Comparison of ENCODE assay signal across 13 cellular contexts in the genomic region with DNA sequence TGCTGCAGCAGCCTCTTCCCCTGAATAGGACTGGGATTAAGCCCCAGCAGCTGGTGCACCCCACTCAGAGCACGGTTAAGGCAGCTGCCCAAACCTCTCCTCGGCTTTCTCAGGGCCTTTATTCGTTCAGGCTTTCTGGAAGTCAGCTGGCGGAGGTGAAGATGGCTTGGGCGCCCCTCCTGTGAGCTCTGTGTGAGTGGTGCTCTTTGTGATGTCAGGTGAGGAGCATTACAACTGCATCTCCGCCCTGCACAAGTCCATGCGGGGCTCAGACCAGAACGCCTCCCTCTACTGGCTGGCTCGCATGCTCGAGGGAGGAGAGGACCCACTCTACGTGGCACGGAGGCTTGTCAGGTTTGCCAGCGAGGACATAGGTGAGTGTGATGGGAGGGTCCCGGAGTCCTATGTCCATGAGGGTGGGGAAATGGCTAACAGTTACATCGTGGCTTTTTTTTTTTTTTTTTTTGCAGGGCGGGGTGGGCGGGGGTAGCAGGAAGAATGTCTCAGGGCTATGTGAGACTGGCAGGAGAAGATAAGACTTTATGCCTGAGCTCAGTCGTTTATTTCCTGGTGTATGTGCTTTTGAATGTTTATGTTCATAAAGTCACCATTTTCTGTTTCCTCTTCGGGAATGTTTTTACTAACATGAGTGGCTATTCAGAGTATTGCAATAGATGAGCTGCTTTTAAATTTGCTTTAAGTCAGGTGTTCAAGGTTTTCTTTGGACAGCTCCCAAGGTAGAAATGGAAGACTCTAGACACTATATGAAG. TPM values are rescaled to one million over a fixed set of nuclear protein-coding genes. Genes with fewer than 3 reads are reported as not detected.
A peak's percentile ranks its signal among the peaks of the same experiment; 100 is the strongest.
DNase-seq lines count a peak whose midpoint lies in the region; ATAC-seq, FAIRE-seq and TF ChIP-seq lines count a peak whose summit lies in the region.
"Had no signal": no experiment of that assay in that cellular context is flagged by ENCODE, and none has a peak within 500 bp of the region (broad histone marks: within the 10 kb centered on the region; RNA-seq: fewer than 3 reads in every experiment).

No MANE protein-coding gene starts in this region.

- peak; percentile 28 to 56 for DNase-seq in SHP77 (lab: John Stamatoyannopoulos, UW)
- DNase-seq in SHP77 treated with DMSO at 0.1 percent for 48 hours (lab: John Stamatoyannopoulos, UW): no peak
- DNase-seq in astrocyte of the cerebellum (ENCODE audit: low read depth): no peak
- no peak for DNase-seq in keratinocyte (ENCODE audit: low read depth, low spot score)
- DNase-seq in stimulated activated naive CD8-positive, alpha-beta T cell treated with anti-CD3 and anti-CD28 coated beads, Interleukin-15, amount 100 ng/mL, for 72 hours: no peak
- no peak for DNase-seq in breast epithelium (ENCODE audit: low spot score in 2 of 2)
- no peak for DNase-seq in activated T-cell treated with anti-CD3 and anti-CD28 coated beads, Interleukin-2, amount 50 U/mL, for 48 hours
- DNase-seq: ACHN; activated CD8-positive, alpha-beta T cell treated with anti-CD3 and anti-CD28 coated beads for 36 hours; KBM-7 had no signal

- H3K27me3 Mint-ChIP-seq in stimulated activated naive CD8-positive, alpha-beta T cell treated with anti-CD3 and anti-CD28 coated beads, Interleukin-15, amount 100 ng/mL, for 72 hours: no peaks in the 10 kb centered on the region
- H3K27me3 Mint-ChIP-seq: activated CD8-positive, alpha-beta T cell treated with anti-CD3 and anti-CD28 coated beads for 36 hours; activated naive CD4-positive, alpha-beta T cell treated with anti-CD3 and anti-CD28 coated beads, Interleukin-2, amount 50 U/mL, for 24 hours had no signal

- no peak overlapping the region for H3K4me2 ChIP-seq in keratinocyte (ENCODE audit: control insufficient read depth, extremely low read depth, insufficient read depth, low read depth, low read length)

- no peak overlapping the region for H3K9ac ChIP-seq in keratinocyte (ENCODE audit: control insufficient read depth, extremely low read depth, insufficient read depth, low read length)

- H3K4me3 ChIP-seq in astrocyte of the cerebellum (ENCODE audit: low read depth, low read length): no peak overlapping the region
- no peak overlapping the region for H3K4me3 ChIP-seq in keratinocyte (ENCODE audit: control insufficient read depth in 2 of 3, extremely low read depth in 1 of 3, insufficient read depth in 2 of 3, low read depth in 1 of 3, low read length in 3 of 3)
- no peak overlapping the region for H3K4me3 ChIP-seq in breast epithelium

- H3K9me3 ChIP-seq in keratinocyte (ENCODE audit: control insufficient read depth, low read depth, low read length) (no peaks in the 10 kb centered on the region), breast epithelium (no peaks in the 10 kb centered on the region)

- dilution Hi-C loops in keratinocyte (cut with MboI; ENCODE audit: extremely low pct_ligation_motif_present, low sequenced_read_pairs): no loop called here

- H4K20me1 ChIP-seq in keratinocyte (ENCODE audit: control insufficient read depth, extremely low read depth, insufficient read depth, low read length): peaks cover 7% of the 10 kb centered on the region

- H2AFZ ChIP-seq in keratinocyte (ENCODE audit: control insufficient read depth, low read length): no peak overlapping the region

- peaks cover 50% of the 10 kb centered on the region for H3K79me2 ChIP-seq in keratinocyte (ENCODE audit: control insufficient read depth, insufficient read depth, low read length)

- no peak for FAIRE-seq in keratinocyte (lab: Jason Lieb, UNC)
- FAIRE-seq: urothelium cell line had no signal

- in situ Hi-C loops in astrocyte of the cerebellum (cut with HindIII; ENCODE audit: low sequenced_read_pairs): loop anchor here (10.0 kb wide), 1 partner anchor 141 kb away; no protein-coding TSS in a partner anchor

- TF ChIP-seq CTCF in astrocyte of the cerebellum (IDR thresholded peaks at IDR 0.05; ENCODE audit: low read depth, low read length, missing control alignments): peak; percentile 6
- TF ChIP-seq CTCF in keratinocyte (optimal IDR thresholded peaks at IDR 0.05 in 1 of 3, IDR thresholded peaks at IDR 0.05 in 1 of 3, conservative IDR thresholded peaks at IDR 0.05 in 1 of 3; ENCODE audit: extremely low read depth in 1 of 3, insufficient read depth in 2 of 3, low read length in 3 of 3): peak; percentile 13 to 42 (median 15)
- no peak for TF ChIP-seq CTCF in breast epithelium (IDR thresholded peaks at IDR 0.05)

- no peak overlapping the region for H3K4me3 Mint-ChIP-seq in stimulated activated naive CD8-positive, alpha-beta T cell treated with anti-CD3 and anti-CD28 coated beads, Interleukin-15, amount 100 ng/mL, for 72 hours
- H3K4me3 Mint-ChIP-seq: activated CD8-positive, alpha-beta T cell treated with anti-CD3 and anti-CD28 coated beads for 36 hours; activated naive CD4-positive, alpha-beta T cell treated with anti-CD3 and anti-CD28 coated beads, Interleukin-2, amount 50 U/mL, for 24 hours had no signal

- no peak for TF ChIP-seq POLR2A in breast epithelium (IDR thresholded peaks at IDR 0.05)

- no peaks in the 10 kb centered on the region for H3K9me3 Mint-ChIP-seq in stimulated activated naive CD8-positive, alpha-beta T cell treated with anti-CD3 and anti-CD28 coated beads, Interleukin-15, amount 100 ng/mL, for 72 hours
- H3K9me3 Mint-ChIP-seq: activated CD8-positive, alpha-beta T cell treated with anti-CD3 and anti-CD28 coated beads for 36 hours; activated naive CD4-positive, alpha-beta T cell treated with anti-CD3 and anti-CD28 coated beads, Interleukin-2, amount 50 U/mL, for 24 hours had no signal

- H3K27me3 ChIP-seq in keratinocyte (ENCODE audit: control insufficient read depth, extremely low read depth, insufficient read depth, low read length) (no peaks in the 10 kb centered on the region), breast epithelium (no peaks in the 10 kb centered on the region)

- H3K4me1 Mint-ChIP-seq in stimulated activated naive CD8-positive, alpha-beta T cell treated with anti-CD3 and anti-CD28 coated beads, Interleukin-15, amount 100 ng/mL, for 72 hours: peaks cover 27% of the 10 kb centered on the region

- peaks cover 31 to 36% of the 10 kb centered on the region in 2 experiments for H3K36me3 ChIP-seq in keratinocyte (ENCODE audit: control insufficient read depth in 2 of 2, extremely low read depth in 1 of 2, insufficient read depth in 2 of 2, low read length in 2 of 2)
- H3K36me3 ChIP-seq in breast epithelium: no peaks in the 10 kb centered on the region

- H3K27ac ChIP-seq in keratinocyte (ENCODE audit: control insufficient read depth, insufficient read depth, low read length) (no peak overlapping the region), breast epithelium (no peak overlapping the region)

- no peak overlapping the region for H3K27ac Mint-ChIP-seq in stimulated activated naive CD8-positive, alpha-beta T cell treated with anti-CD3 and anti-CD28 coated beads, Interleukin-15, amount 100 ng/mL, for 72 hours
- H3K27ac Mint-ChIP-seq: activated CD8-positive, alpha-beta T cell treated with anti-CD3 and anti-CD28 coated beads for 36 hours had no signal

- H3K4me1 ChIP-seq in keratinocyte (ENCODE audit: control insufficient read depth, extremely low read depth, insufficient read depth, low read length) (no peaks in the 10 kb centered on the region), breast epithelium (no peaks in the 10 kb centered on the region)

- H3K9me1 ChIP-seq in keratinocyte (ENCODE audit: control insufficient read depth, extremely low read depth, insufficient read depth, low read length): peaks cover 2% of the 10 kb centered on the region

- peak; percentile 37 for ATAC-seq in stimulated activated naive CD8-positive, alpha-beta T cell treated with anti-CD3 and anti-CD28 coated beads, Interleukin-15, amount 100 ng/mL, for 72 hours
- ATAC-seq in GM19397 (IDR thresholded peaks at IDR 0.05; ENCODE audit: unreplicated experiment): no peak
- ATAC-seq: activated CD8-positive, alpha-beta T cell treated with anti-CD3 and anti-CD28 coated beads for 36 hours had no signal

- intact Hi-C loops in breast epithelium (cut with DNase I; ENCODE audit: low total_unique reads): loop anchor here (10.0 kb wide), 1 partner anchor 1829 kb away; no protein-coding TSS in a partner anchor

RNA-seq across cellular contexts. Expression of a gene that starts 18.2 kb away (rescaled TPM):
- polyA plus RNA-seq in keratinocyte: 52.3 to 55.1 TPM (median 54.6 TPM) in 3 replicates
- polyA plus RNA-seq in keratinocyte (2011; ENCODE audit: low read depth): 47.0 TPM
- 40.7 and 50.1 TPM in 2 replicates for polyA plus RNA-seq in keratinocyte (2011; cell fraction: cytosol; rRNA removed)
- 64.8 and 66.7 TPM in 2 replicates for polyA plus RNA-seq in keratinocyte (2011; cell fraction: nucleus; rRNA removed)
- 38.4 and 45.5 TPM in 2 replicates for polyA plus RNA-seq in keratinocyte (2012; ENCODE audit: low replicate concordance)
- 38.9 to 48.4 TPM (median 45.6 TPM) in 3 replicates for polyA minus RNA-seq in keratinocyte
- 28.0 TPM for polyA minus RNA-seq in keratinocyte (2011; cell fraction: cytosol; rRNA and poly(A)+ RNA removed)
- polyA minus RNA-seq in keratinocyte (2011; cell fraction: nucleus; rRNA and poly(A)+ RNA removed): 26.2 and 31.6 TPM in 2 replicates
- 10 to 100 TPM; 40.6 to 62.3 (median 59.3) TPM for total RNA-seq in breast epithelium

RNA-seq across cellular contexts. Expression of a gene that starts 32.7 kb away (rescaled TPM):
- polyA plus RNA-seq in keratinocyte: 0.22 to 0.31 TPM (median 0.31 TPM) in 3 replicates
- polyA plus RNA-seq in keratinocyte (2011; ENCODE audit: low read depth): 0.07 TPM
- polyA plus RNA-seq in keratinocyte (2011; cell fraction: cytosol; rRNA removed): 0.10 and 0.19 TPM in 2 replicates
- polyA plus RNA-seq in keratinocyte (2011; cell fraction: nucleus; rRNA removed): 0.92 and 1.1 TPM in 2 replicates
- polyA plus RNA-seq in keratinocyte (2012; ENCODE audit: low replicate concordance): 0.08 and 0.11 TPM in 2 replicates
- 0.07 to 0.32 TPM in 2 of 3 replicates, not detected in the other for polyA minus RNA-seq in keratinocyte
- polyA minus RNA-seq in keratinocyte (2011; cell fraction: cytosol; rRNA and poly(A)+ RNA removed): not detected
- polyA minus RNA-seq in keratinocyte (2011; cell fraction: nucleus; rRNA and poly(A)+ RNA removed): 0.11 and 0.54 TPM in 2 replicates
- 1 to 10 TPM; 1.3 to 1.9 (median 1.4) TPM for total RNA-seq in breast epithelium

RNA-seq across cellular contexts. Expression of a gene that starts 58.3 kb away (rescaled TPM):
- polyA plus RNA-seq in keratinocyte: 38.4 to 76.0 TPM (median 71.9 TPM) in 3 replicates
- polyA plus RNA-seq in keratinocyte (2011; ENCODE audit: low read depth): 13.5 TPM
- polyA plus RNA-seq in keratinocyte (2011; cell fraction: cytosol; rRNA removed): 46.9 and 80.2 TPM in 2 replicates
- 31.5 and 46.9 TPM in 2 replicates for polyA plus RNA-seq in keratinocyte (2011; cell fraction: nucleus; rRNA removed)
- 8.0 and 64.9 TPM in 2 replicates for polyA plus RNA-seq in keratinocyte (2012; ENCODE audit: low replicate concordance)
- 9.1 to 34.9 TPM (median 24.7 TPM) in 3 replicates for polyA minus RNA-seq in keratinocyte
- polyA minus RNA-seq in keratinocyte (2011; cell fraction: cytosol; rRNA and poly(A)+ RNA removed): 33.0 TPM
- polyA minus RNA-seq in keratinocyte (2011; cell fraction: nucleus; rRNA and poly(A)+ RNA removed): 11.6 and 16.4 TPM in 2 replicates
- total RNA-seq in breast epithelium: 10 to 100 TPM; 35.1 to 53.6 (median 51.8) TPM

Comparison
In these comparisons a context has a peak if more than half of its experiments do, and no peak if none do; other contexts are left out.
1. DNase-seq: peak in SHP77 (2 of 2); none in SHP77 treated with DMSO at 0.1 percent for 48 hours (single experiment), astrocyte of the cerebellum (single experiment), keratinocyte (single experiment), stimulated activated naive CD8-positive, alpha-beta T cell treated with anti-CD3 and anti-CD28 coated beads, Interleukin-15, amount 100 ng/mL, for 72 hours (0 of 2), breast epithelium (0 of 2) and activated T-cell treated with anti-CD3 and anti-CD28 coated beads, Interleukin-2, amount 50 U/mL, for 48 hours (0 of 2).
2. CTCF ChIP-seq: peak in astrocyte of the cerebellum (single experiment) and keratinocyte (3 of 3); none in breast epithelium (0 of 3).